In the genomic region with DNA sequence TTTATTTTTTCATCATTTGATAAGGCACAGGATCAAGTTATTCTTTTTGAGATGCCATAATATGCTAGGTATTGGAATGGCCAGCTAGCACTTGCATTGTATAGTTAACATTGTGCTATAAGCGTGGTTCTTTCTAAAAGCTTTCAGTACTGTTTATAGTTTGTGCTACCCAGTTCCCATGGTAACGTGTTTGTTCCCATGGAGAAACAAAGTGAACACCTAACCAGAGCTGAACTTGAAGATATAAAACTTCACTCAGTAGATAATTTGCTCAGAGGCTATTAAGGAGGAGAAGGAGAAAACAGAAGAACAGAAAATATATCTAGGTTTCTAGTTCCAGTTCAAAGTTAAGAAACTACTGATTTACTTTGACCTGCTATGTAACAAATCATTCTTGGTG, we compare ENCODE assay signal across 8 cellular contexts. TPM values are rescaled to one million over a fixed set of nuclear protein-coding genes. Genes with fewer than 3 reads are reported as not detected.
DNase-seq lines count a peak whose midpoint lies in the region; ATAC-seq lines count a peak whose summit lies in the region.

No MANE protein-coding gene starts in this region.

- H3K27ac Mint-ChIP-seq in activated CD8-positive, alpha-beta T cell treated with anti-CD3 and anti-CD28 coated beads, Interleukin-2, amount 10 ng/mL, durations not matched to agents 7 days and 5 days: no peak overlapping the region

- H3K9me3 Mint-ChIP-seq in activated CD8-positive, alpha-beta T cell treated with anti-CD3 and anti-CD28 coated beads, Interleukin-2, amount 10 ng/mL, durations not matched to agents 7 days and 5 days (ENCODE audit: insufficient read depth): no peaks in the 10 kb centered on the region

- H3K9me3 ChIP-seq in HUES64 (ENCODE audit: insufficient read depth, low read depth, low read length): no peaks in the 10 kb centered on the region

- H3K9ac ChIP-seq in HUES64 (ENCODE audit: low read depth, low read length): no peak overlapping the region; the same call in 1 of the 2 replicates

- H3K27ac ChIP-seq in HUES64 (ENCODE audit: low read depth, low read length): peak overlapping the region; percentile 54; the same call in 1 of the 2 replicates

- no peaks in the 10 kb centered on the region for H3K36me3 Mint-ChIP-seq in activated CD8-positive, alpha-beta T cell treated with anti-CD3 and anti-CD28 coated beads, Interleukin-2, amount 10 ng/mL, durations not matched to agents 7 days and 5 days (ENCODE audit: low read depth)

- H3K4me3 Mint-ChIP-seq in activated CD8-positive, alpha-beta T cell treated with anti-CD3 and anti-CD28 coated beads, Interleukin-2, amount 10 ng/mL, durations not matched to agents 7 days and 5 days: no peak overlapping the region

- POLR2A ChIA-PET in activated CD8-positive, alpha-beta T cell treated with anti-CD3 and anti-CD28 coated beads, Interleukin-2, amount 10 ng/mL, durations not matched to agents 7 days and 5 days (lab: Charles Lee): no interaction called here

- H3K4me1 ChIP-seq in HUES64 (ENCODE audit: insufficient read depth, low read length): peaks cover 27% of the 10 kb centered on the region

- DNase-seq in ELF-1 (ENCODE audit: low read depth, low spot score) (peak; percentile 9), fibroblast of gingiva (ENCODE audit: low read depth) (peak; percentile 30), NCI-H446 treated with DMSO at 0.1 percent for 48 hours (lab: John Stamatoyannopoulos, UW) (no peak), KG1 (lab: John Stamatoyannopoulos, UW) (no peak)
- DNase-seq in activated CD8-positive, alpha-beta T cell treated with anti-CD3 and anti-CD28 coated beads, Interleukin-2, amount 10 ng/mL, durations not matched to agents 7 days and 5 days: no peak
- DNase-seq in stimulated activated CD4-positive, alpha-beta T cell treated with anti-CD3 and anti-CD28 coated beads, Interleukin-4, amount 100 ng/mL, for 1 hour: no peak

- peak; percentile 71 for ATAC-seq in GM21786 (IDR thresholded peaks at IDR 0.05; ENCODE audit: unreplicated experiment)
- ATAC-seq in activated CD8-positive, alpha-beta T cell treated with anti-CD3 and anti-CD28 coated beads, Interleukin-2, amount 10 ng/mL, durations not matched to agents 7 days and 5 days: no peak

- H3K27me3 ChIP-seq in HUES64 (ENCODE audit: insufficient read depth, low read length): no peaks in the 10 kb centered on the region

- no peaks in the 10 kb centered on the region for H3K4me1 Mint-ChIP-seq in activated CD8-positive, alpha-beta T cell treated with anti-CD3 and anti-CD28 coated beads, Interleukin-2, amount 10 ng/mL, durations not matched to agents 7 days and 5 days (ENCODE audit: low read depth)

- no peaks in the 10 kb centered on the region for H3K36me3 ChIP-seq in HUES64 (ENCODE audit: insufficient read depth, low read length)

- WGBS in HUES64: 82% methylated on average over 2 of the region's 2 CpGs

- H3K27me3 Mint-ChIP-seq in activated CD8-positive, alpha-beta T cell treated with anti-CD3 and anti-CD28 coated beads, Interleukin-2, amount 10 ng/mL, durations not matched to agents 7 days and 5 days (ENCODE audit: low read depth): no peaks in the 10 kb centered on the region

- H3K4me3 ChIP-seq in HUES64 (ENCODE audit: low read length): no peak overlapping the region

- CTCF ChIA-PET in activated CD8-positive, alpha-beta T cell treated with anti-CD3 and anti-CD28 coated beads, Interleukin-2, amount 10 ng/mL, durations not matched to agents 7 days and 5 days (lab: Charles Lee): no interaction called here

RNA-seq across cellular contexts. Expression of gene ITGB8, which starts 23.6 kb away (rescaled TPM):
- polyA plus RNA-seq in HUES64 (2013, experiment 1 of 2): 1.9 TPM
- polyA plus RNA-seq in HUES64 (2013, experiment 2 of 2): 2.6 TPM
- total RNA-seq in activated CD8-positive, alpha-beta T cell treated with anti-CD3 and anti-CD28 coated beads, Interleukin-2, amount 10 ng/mL, durations not matched to agents 7 days and 5 days: not detected

Comparison
In these comparisons a context has a peak if more than half of its experiments do, and no peak if none do; other contexts are left out.
1. DNase-seq: peak in ELF-1 (single experiment) and fibroblast of gingiva (single experiment); none in activated CD8-positive, alpha-beta T cell treated with anti-CD3 and anti-CD28 coated beads, Interleukin-2, amount 10 ng/mL, durations not matched to agents 7 days and 5 days (single experiment), NCI-H446 treated with DMSO at 0.1 percent for 48 hours (single experiment), KG1 (single experiment) and stimulated activated CD4-positive, alpha-beta T cell treated with anti-CD3 and anti-CD28 coated beads, Interleukin-4, amount 100 ng/mL, for 1 hour (single experiment).